ENCODE assay signal across 1 cellular context in genomic region chr9:3946840-3947239, GRCh38.
TF ChIP-seq lines count a peak whose summit lies in the region.

No MANE protein-coding gene starts in this region.

TF ChIP-seq in GM23338, 12 proteins besides CTCF, POLR2A, EP300 and RAD21 (continued from another document):
- TF ChIP-seq ZNF462 (CRISPR knock-in tag; IDR thresholded peaks at IDR 0.05): no peak
- no peak for TF ChIP-seq JUNB (IDR thresholded peaks at IDR 0.05; ENCODE audit: unreplicated experiment)
- no peak for TF ChIP-seq ETS1 (IDR thresholded peaks at IDR 0.05)
- no peak for TF ChIP-seq CREB1 (CRISPR knock-in tag; IDR thresholded peaks at IDR 0.05; ENCODE audit: low read depth)
- no peak for TF ChIP-seq EZH2 (IDR thresholded peaks at IDR 0.05; ENCODE audit: low read depth, unreplicated experiment)
- TF ChIP-seq REST (IDR thresholded peaks at IDR 0.05; ENCODE audit: unreplicated experiment): no peak
